2 cellular contexts compared by ENCODE assay signal in the genomic region with DNA sequence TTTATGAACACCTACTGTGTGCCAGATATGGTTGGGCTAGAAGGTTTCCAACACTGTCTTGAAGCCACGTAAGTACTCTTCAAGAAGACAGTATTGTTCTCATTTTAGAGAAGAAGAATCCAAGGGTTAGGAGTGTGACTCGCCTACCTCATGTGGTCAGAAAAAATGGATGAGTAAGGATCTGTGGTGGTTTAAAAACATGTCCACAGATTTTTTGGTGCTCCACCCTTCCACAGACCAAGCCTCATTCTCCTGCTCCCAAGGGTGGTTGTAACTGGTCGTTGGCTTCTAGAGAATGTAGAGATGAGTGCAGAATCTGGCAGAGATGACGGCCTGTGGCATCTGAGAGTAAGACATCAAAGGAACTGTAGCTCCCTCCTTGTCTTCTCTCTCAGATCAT.
TF ChIP-seq lines count a peak whose summit lies in the region.

No MANE protein-coding gene starts in this region.

TF ChIP-seq in WTC11, 78 proteins besides CTCF, POLR2A, EP300 and RAD21:
- TF ChIP-seq, protein P1, sequence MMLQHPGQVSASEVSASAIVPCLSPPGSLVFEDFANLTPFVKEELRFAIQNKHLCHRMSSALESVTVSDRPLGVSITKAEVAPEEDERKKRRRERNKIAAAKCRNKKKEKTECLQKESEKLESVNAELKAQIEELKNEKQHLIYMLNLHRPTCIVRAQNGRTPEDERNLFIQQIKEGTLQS (CRISPR knock-in tag; conservative IDR thresholded peaks at IDR 0.05): no peak
- TF ChIP-seq, protein P2, sequence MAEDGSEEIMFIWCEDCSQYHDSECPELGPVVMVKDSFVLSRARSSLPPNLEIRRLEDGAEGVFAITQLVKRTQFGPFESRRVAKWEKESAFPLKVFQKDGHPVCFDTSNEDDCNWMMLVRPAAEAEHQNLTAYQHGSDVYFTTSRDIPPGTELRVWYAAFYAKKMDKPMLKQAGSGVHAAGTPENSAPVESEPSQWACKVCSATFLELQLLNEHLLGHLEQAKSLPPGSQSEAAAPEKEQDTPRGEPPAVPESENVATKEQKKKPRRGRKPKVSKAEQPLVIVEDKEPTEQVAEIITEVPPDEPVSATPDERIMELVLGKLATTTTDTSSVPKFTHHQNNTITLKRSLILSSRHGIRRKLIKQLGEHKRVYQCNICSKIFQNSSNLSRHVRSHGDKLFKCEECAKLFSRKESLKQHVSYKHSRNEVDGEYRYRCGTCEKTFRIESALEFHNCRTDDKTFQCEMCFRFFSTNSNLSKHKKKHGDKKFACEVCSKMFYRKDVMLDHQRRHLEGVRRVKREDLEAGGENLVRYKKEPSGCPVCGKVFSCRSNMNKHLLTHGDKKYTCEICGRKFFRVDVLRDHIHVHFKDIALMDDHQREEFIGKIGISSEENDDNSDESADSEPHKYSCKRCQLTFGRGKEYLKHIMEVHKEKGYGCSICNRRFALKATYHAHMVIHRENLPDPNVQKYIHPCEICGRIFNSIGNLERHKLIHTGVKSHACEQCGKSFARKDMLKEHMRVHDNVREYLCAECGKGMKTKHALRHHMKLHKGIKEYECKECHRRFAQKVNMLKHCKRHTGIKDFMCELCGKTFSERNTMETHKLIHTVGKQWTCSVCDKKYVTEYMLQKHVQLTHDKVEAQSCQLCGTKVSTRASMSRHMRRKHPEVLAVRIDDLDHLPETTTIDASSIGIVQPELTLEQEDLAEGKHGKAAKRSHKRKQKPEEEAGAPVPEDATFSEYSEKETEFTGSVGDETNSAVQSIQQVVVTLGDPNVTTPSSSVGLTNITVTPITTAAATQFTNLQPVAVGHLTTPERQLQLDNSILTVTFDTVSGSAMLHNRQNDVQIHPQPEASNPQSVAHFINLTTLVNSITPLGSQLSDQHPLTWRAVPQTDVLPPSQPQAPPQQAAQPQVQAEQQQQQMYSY (CRISPR knock-in tag; IDR thresholded peaks at IDR 0.05): no peak
- no peak for TF ChIP-seq GRHL2 (CRISPR knock-in tag; IDR thresholded peaks at IDR 0.05; ENCODE audit: insufficient replicate concordance, severe bottlenecking)
- no peak for TF ChIP-seq SMAD3 (CRISPR knock-in tag; IDR thresholded peaks at IDR 0.05; ENCODE audit: borderline replicate concordance)
- TF ChIP-seq CREB1 (CRISPR knock-in tag; IDR thresholded peaks at IDR 0.05): no peak
- TF ChIP-seq ZNF423 (CRISPR knock-in tag; IDR thresholded peaks at IDR 0.05): no peak
- TF ChIP-seq, protein P3, sequence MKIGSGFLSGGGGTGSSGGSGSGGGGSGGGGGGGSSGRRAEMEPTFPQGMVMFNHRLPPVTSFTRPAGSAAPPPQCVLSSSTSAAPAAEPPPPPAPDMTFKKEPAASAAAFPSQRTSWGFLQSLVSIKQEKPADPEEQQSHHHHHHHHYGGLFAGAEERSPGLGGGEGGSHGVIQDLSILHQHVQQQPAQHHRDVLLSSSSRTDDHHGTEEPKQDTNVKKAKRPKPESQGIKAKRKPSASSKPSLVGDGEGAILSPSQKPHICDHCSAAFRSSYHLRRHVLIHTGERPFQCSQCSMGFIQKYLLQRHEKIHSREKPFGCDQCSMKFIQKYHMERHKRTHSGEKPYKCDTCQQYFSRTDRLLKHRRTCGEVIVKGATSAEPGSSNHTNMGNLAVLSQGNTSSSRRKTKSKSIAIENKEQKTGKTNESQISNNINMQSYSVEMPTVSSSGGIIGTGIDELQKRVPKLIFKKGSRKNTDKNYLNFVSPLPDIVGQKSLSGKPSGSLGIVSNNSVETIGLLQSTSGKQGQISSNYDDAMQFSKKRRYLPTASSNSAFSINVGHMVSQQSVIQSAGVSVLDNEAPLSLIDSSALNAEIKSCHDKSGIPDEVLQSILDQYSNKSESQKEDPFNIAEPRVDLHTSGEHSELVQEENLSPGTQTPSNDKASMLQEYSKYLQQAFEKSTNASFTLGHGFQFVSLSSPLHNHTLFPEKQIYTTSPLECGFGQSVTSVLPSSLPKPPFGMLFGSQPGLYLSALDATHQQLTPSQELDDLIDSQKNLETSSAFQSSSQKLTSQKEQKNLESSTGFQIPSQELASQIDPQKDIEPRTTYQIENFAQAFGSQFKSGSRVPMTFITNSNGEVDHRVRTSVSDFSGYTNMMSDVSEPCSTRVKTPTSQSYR (CRISPR knock-in tag; IDR thresholded peaks at IDR 0.05): no peak
- TF ChIP-seq SP1 (CRISPR knock-in tag; conservative IDR thresholded peaks at IDR 0.05): no peak
- TF ChIP-seq NFE2L1 (CRISPR knock-in tag; IDR thresholded peaks at IDR 0.05): no peak
- TF ChIP-seq ZBTB21 (CRISPR knock-in tag; IDR thresholded peaks at IDR 0.05; ENCODE audit: borderline replicate concordance): no peak

TF ChIP-seq in HepG2, 621 proteins besides CTCF, POLR2A, EP300 and RAD21 (continued from another document):
- TF ChIP-seq, protein P4, sequence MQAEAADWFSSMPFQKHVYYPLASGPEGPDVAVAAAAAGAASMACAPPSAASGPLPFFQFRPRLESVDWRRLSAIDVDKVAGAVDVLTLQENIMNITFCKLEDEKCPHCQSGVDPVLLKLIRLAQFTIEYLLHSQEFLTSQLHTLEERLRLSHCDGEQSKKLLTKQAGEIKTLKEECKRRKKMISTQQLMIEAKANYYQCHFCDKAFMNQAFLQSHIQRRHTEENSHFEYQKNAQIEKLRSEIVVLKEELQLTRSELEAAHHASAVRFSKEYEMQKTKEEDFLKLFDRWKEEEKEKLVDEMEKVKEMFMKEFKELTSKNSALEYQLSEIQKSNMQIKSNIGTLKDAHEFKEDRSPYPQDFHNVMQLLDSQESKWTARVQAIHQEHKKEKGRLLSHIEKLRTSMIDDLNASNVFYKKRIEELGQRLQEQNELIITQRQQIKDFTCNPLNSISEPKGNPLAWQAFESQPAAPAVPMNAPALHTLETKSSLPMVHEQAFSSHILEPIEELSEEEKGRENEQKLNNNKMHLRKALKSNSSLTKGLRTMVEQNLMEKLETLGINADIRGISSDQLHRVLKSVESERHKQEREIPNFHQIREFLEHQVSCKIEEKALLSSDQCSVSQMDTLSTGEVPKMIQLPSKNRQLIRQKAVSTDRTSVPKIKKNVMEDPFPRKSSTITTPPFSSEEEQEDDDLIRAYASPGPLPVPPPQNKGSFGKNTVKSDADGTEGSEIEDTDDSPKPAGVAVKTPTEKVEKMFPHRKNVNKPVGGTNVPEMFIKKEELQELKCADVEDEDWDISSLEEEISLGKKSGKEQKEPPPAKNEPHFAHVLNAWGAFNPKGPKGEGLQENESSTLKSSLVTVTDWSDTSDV (CRISPR knock-in tag; IDR thresholded peaks at IDR 0.05): no peak
- TF ChIP-seq ZNF343 (CRISPR knock-in tag; IDR thresholded peaks at IDR 0.05) (no peak), RNF2 (conservative IDR thresholded peaks at IDR 0.05; ENCODE audit: low read depth) (no peak), TBL1XR1 (IDR thresholded peaks at IDR 0.05; ENCODE audit: borderline replicate concordance, low read length, partially characterized antibody) (no peak), HMG20A (CRISPR knock-in tag; IDR thresholded peaks at IDR 0.05; ENCODE audit: borderline replicate concordance) (no peak), HHEX (CRISPR knock-in tag; IDR thresholded peaks at IDR 0.05) (no peak), KDM5B (CRISPR knock-in tag; IDR thresholded peaks at IDR 0.05; ENCODE audit: borderline replicate concordance) (no peak)
